13 cellular contexts compared by ENCODE assay signal in the genomic region with DNA sequence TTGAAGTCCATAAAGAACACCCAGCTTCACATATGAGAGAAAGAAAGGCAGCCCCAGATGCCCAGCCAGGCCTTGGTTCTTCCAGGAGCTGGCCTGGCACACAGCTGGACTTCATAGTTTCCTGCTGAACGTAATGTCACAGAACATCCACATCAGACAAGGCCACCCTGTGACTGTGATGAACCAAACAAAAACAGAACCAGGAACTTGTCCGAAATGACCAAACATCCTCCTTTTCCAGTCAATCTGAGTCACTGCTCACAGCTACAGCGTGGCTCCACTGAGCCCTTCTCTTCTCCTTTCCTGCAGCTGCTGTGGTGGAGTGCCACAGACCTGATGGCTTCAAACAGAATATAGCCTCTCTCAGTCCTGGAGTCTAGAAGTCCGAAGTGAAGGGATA. TPM values are rescaled to one million over a fixed set of nuclear protein-coding genes. Genes with fewer than 3 reads are reported as not detected.
A peak's percentile ranks its signal among the peaks of the same experiment; 100 is the strongest.
DNase-seq lines count a peak whose midpoint lies in the region; ATAC-seq, FAIRE-seq and TF ChIP-seq lines count a peak whose summit lies in the region.
"Had no signal": no experiment of that assay in that cellular context is flagged by ENCODE, and none has a peak within 500 bp of the region (broad histone marks: within the 10 kb centered on the region; RNA-seq: fewer than 3 reads in every experiment).

No MANE protein-coding gene starts in this region.

- BruUV-seq in endothelial cell of umbilical vein (replicated peaks; lab: Mats Ljungman, UMichigan), result no TSS peak

- POLR2A ChIA-PET in endothelial cell of umbilical vein (lab: Charles Lee), result no interaction called here
- POLR2A ChIA-PET in WTC11 (lab: Charles Lee), result no interaction called here

- no peak overlapping the region for H3K27ac Mint-ChIP-seq in natural killer cell
- H3K27ac Mint-ChIP-seq in natural killer cell treated with Interleukin-12 subunit alpha and Interleukin-12 subunit beta and Interleukin-15 and Interleukin-18, amount 100 ng/mL, for 72 hours, result no peak overlapping the region
- H3K27ac Mint-ChIP-seq in WTC11, result no peak overlapping the region

- peaks cover 4 to 11% of the 10 kb centered on the region in 2 donors for H3K27me3 Mint-ChIP-seq in natural killer cell (ENCODE audit: low read depth in 2 of 2)
- peaks cover 2 to 12% of the 10 kb centered on the region in 2 donors for H3K27me3 Mint-ChIP-seq in natural killer cell treated with Interleukin-12 subunit alpha and Interleukin-12 subunit beta and Interleukin-15 and Interleukin-18, amount 100 ng/mL, for 72 hours
- no peaks in the 10 kb centered on the region for H3K27me3 Mint-ChIP-seq in WTC11 (ENCODE audit: low read depth)

- H3K9me1 ChIP-seq in endothelial cell of umbilical vein (replicated peaks; ENCODE audit: control insufficient read depth, extremely low read depth, insufficient read depth, low read length), result no peaks in the 10 kb centered on the region

- CTCF ChIA-PET in endothelial cell of umbilical vein (lab: Charles Lee), result interaction anchor here (0.5 to 8.6 kb wide), 3 partner anchors 36 to 354 kb away, joined by 3 to 173 read pairs (median 3); no protein-coding TSS in a partner anchor
- CTCF ChIA-PET in WTC11 (lab: Charles Lee), result interaction anchor here (1.0 to 1.7 kb wide), 2 partner anchors 25 to 36 kb away, joined by 4 read pairs; no protein-coding TSS in a partner anchor

- no peaks in the 10 kb centered on the region for H4K20me1 ChIP-seq in endothelial cell of umbilical vein (replicated peaks; ENCODE audit: control insufficient read depth, extremely low read depth, insufficient read depth, low read length)

- H3K9me3 ChIP-seq in endothelial cell of umbilical vein (replicated peaks; ENCODE audit: control insufficient read depth, insufficient read depth, low read length), result no peaks in the 10 kb centered on the region
- H3K9me3 ChIP-seq: thyroid gland had no signal

- TF ChIP-seq CTCF in natural killer cell (IDR thresholded peaks at IDR 0.05) (no peak), endothelial cell of umbilical vein (IDR thresholded peaks at IDR 0.05; ENCODE audit: extremely low read depth in 1 of 2, insufficient read depth in 1 of 2, low read depth in 1 of 2, low read length in 2 of 2) (no peak), WTC11 (IDR thresholded peaks at IDR 0.05) (no peak)

- H3K36me3 ChIP-seq in endothelial cell of umbilical vein (ENCODE audit: control insufficient read depth in 2 of 2, extremely low read depth in 1 of 2, insufficient read depth in 2 of 2, low read length in 2 of 2), result no peaks in the 10 kb centered on the region
- H3K36me3 ChIP-seq: thyroid gland had no signal

- DNase-seq in natural killer cell (no peak), endothelial cell of umbilical vein (ENCODE audit: low read depth, low spot score) (peak; percentile 26), midbrain (lab: John Stamatoyannopoulos, UW) (peak; percentile 42), NCI-H2029 (lab: John Stamatoyannopoulos, UW) (no peak), HuH-7.5 (ENCODE audit: low spot score) (no peak), WTC11 (ENCODE audit: low spot score) (no peak)
- DNase-seq in natural killer cell treated with Interleukin-12 subunit alpha and Interleukin-12 subunit beta and Interleukin-15 and Interleukin-18, amount 100 ng/mL, for 72 hours (ENCODE audit: low spot score), result no peak
- DNase-seq: activated CD8-positive, alpha-beta memory T cell treated with anti-CD3 and anti-CD28 coated beads, Interleukin-2, amount 50 U/mL, for 4 hours; KG1; NCI-H524 treated with DMSO at 0.1 percent for 48 hours; stimulated activated CD4-positive, alpha-beta T cell treated with anti-CD3 and anti-CD28 coated beads, Interleukin-1b, Interleukin-23, amount 100 ng/mL, for 48 hours had no signal

- intact Hi-C loops in natural killer cell (cut with micrococcal nuclease), result no loop called here
- intact Hi-C loops in endothelial cell of umbilical vein (cut with micrococcal nuclease), result no loop called here

- peaks cover 5% of the 10 kb centered on the region for H3K4me1 ChIP-seq in endothelial cell of umbilical vein (ENCODE audit: control insufficient read depth, extremely low read depth, insufficient read depth, low read length)
- H3K4me1 ChIP-seq: thyroid gland had no signal

- H3K4me3 Mint-ChIP-seq in natural killer cell (no peak overlapping the region), WTC11 (no peak overlapping the region)
- H3K4me3 Mint-ChIP-seq in natural killer cell treated with Interleukin-12 subunit alpha and Interleukin-12 subunit beta and Interleukin-15 and Interleukin-18, amount 100 ng/mL, for 72 hours, result no peak overlapping the region

- no peak overlapping the region for H3K9ac ChIP-seq in endothelial cell of umbilical vein (replicated peaks; ENCODE audit: extremely low read depth, insufficient read depth, low read length)

- no peak for TF ChIP-seq POLR2A in endothelial cell of umbilical vein (IDR thresholded peaks at IDR 0.05; ENCODE audit: low read depth, low read length)

- peak overlapping the region; percentile 3 for H2AFZ ChIP-seq in endothelial cell of umbilical vein (ENCODE audit: low read depth, low read length)

- ATAC-seq in natural killer cell, result peak in 2 of 3 donors; percentile 7 to 34
- no peak for ATAC-seq in natural killer cell treated with Interleukin-12 subunit alpha and Interleukin-12 subunit beta and Interleukin-15 and Interleukin-18, amount 100 ng/mL, for 72 hours
- no peak for ATAC-seq in GM18520 (IDR thresholded peaks at IDR 0.05; ENCODE audit: unreplicated experiment)
- no peak for ATAC-seq in WTC11

- no peaks in the 10 kb centered on the region for H3K27me3 ChIP-seq in endothelial cell of umbilical vein (ENCODE audit: control insufficient read depth in 2 of 2, insufficient read depth in 2 of 2, low read length in 2 of 2)
- H3K27me3 ChIP-seq: thyroid gland had no signal

- no peaks in the 10 kb centered on the region for H3K36me3 Mint-ChIP-seq in natural killer cell
- H3K36me3 Mint-ChIP-seq in natural killer cell treated with Interleukin-12 subunit alpha and Interleukin-12 subunit beta and Interleukin-15 and Interleukin-18, amount 100 ng/mL, for 72 hours, result no peaks in the 10 kb centered on the region
- no peaks in the 10 kb centered on the region for H3K36me3 Mint-ChIP-seq in WTC11

- H3K27ac ChIP-seq in endothelial cell of umbilical vein (ENCODE audit: insufficient read depth, low read depth, low read length), result no peak overlapping the region
- H3K27ac ChIP-seq: thyroid gland had no signal

- dilution Hi-C loops in endothelial cell of umbilical vein (cut with MboI; ENCODE audit: extremely low pct_ligation_motif_present, low sequenced_read_pairs), result no loop called here

- H3K4me3 ChIP-seq in endothelial cell of umbilical vein (replicated peaks in 1 of 3; ENCODE audit: insufficient read depth in 1 of 3, low read depth in 1 of 3, low read length in 3 of 3), result no peak overlapping the region
- H3K4me3 ChIP-seq: thyroid gland had no signal

- H3K4me1 Mint-ChIP-seq in natural killer cell (peaks cover 5 to 8% of the 10 kb centered on the region in 2 donors), WTC11 (peaks cover 8% of the 10 kb centered on the region)
- H3K4me1 Mint-ChIP-seq in natural killer cell treated with Interleukin-12 subunit alpha and Interleukin-12 subunit beta and Interleukin-15 and Interleukin-18, amount 100 ng/mL, for 72 hours (ENCODE audit: low read depth in 2 of 2), result peaks cover 0 to 5% of the 10 kb centered on the region in 2 donors

- no peak overlapping the region for H3K4me2 ChIP-seq in endothelial cell of umbilical vein (ENCODE audit: insufficient read depth, low read length)

- H3K9me3 Mint-ChIP-seq in natural killer cell, result no peaks in the 10 kb centered on the region
- H3K9me3 Mint-ChIP-seq in natural killer cell treated with Interleukin-12 subunit alpha and Interleukin-12 subunit beta and Interleukin-15 and Interleukin-18, amount 100 ng/mL, for 72 hours, result no peaks in the 10 kb centered on the region
- H3K9me3 Mint-ChIP-seq in WTC11, result peaks cover 8% of the 10 kb centered on the region; the same call in 1 of the 2 replicates

- no peaks in the 10 kb centered on the region for H3K79me2 ChIP-seq in endothelial cell of umbilical vein (ENCODE audit: control insufficient read depth, insufficient read depth, low read length)

- FAIRE-seq in endothelial cell of umbilical vein (lab: Jason Lieb, UNC), result peak; percentile 77

TF ChIP-seq in endothelial cell of umbilical vein, 7 proteins besides CTCF, POLR2A, EP300 and RAD21 (continues in another document):
- TF ChIP-seq POLR2AphosphoS5 (IDR thresholded peaks at IDR 0.05; ENCODE audit: insufficient read depth, low read depth, low read length), result no peak
- peak; percentile 28 for TF ChIP-seq FOS (IDR thresholded peaks at IDR 0.05; ENCODE audit: borderline replicate concordance, insufficient read depth, low read length)
- no peak for TF ChIP-seq GATA2 (IDR thresholded peaks at IDR 0.05; ENCODE audit: insufficient read depth, insufficient read length, low read depth, low read length)
- TF ChIP-seq, protein P1, sequence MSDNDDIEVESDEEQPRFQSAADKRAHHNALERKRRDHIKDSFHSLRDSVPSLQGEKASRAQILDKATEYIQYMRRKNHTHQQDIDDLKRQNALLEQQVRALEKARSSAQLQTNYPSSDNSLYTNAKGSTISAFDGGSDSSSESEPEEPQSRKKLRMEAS (IDR thresholded peaks at IDR 0.05; ENCODE audit: insufficient read depth, insufficient read length), result no peak

TF ChIP-seq in WTC11, 78 proteins besides CTCF, POLR2A, EP300 and RAD21 (continues in another document):
- TF ChIP-seq ZNF671 (CRISPR knock-in tag; IDR thresholded peaks at IDR 0.05), result no peak
- TF ChIP-seq CREB1 (CRISPR knock-in tag; IDR thresholded peaks at IDR 0.05), result no peak
- no peak for TF ChIP-seq FOXP1 (CRISPR knock-in tag; IDR thresholded peaks at IDR 0.05; ENCODE audit: borderline replicate concordance)
- TF ChIP-seq, protein P2, sequence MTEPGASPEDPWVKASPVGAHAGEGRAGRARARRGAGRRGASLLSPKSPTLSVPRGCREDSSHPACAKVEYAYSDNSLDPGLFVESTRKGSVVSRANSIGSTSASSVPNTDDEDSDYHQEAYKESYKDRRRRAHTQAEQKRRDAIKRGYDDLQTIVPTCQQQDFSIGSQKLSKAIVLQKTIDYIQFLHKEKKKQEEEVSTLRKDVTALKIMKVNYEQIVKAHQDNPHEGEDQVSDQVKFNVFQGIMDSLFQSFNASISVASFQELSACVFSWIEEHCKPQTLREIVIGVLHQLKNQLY (CRISPR knock-in tag; IDR thresholded peaks at IDR 0.05), result no peak

RNA-seq across cellular contexts. Expression of a gene that starts 45.4 kb away (rescaled TPM):
- 10 to 100 TPM; 19.6 to 25.4 (median 19.8) TPM for total RNA-seq in natural killer cell
- total RNA-seq in natural killer cell treated with Interleukin-12 subunit alpha and Interleukin-12 subunit beta and Interleukin-15 and Interleukin-18, amount 100 ng/mL, for 72 hours, result 10 to 100 TPM; 17.3 to 19.8 TPM
- 14.9 TPM in 2 replicates for total RNA-seq in endothelial cell of umbilical vein
- polyA plus RNA-seq in endothelial cell of umbilical vein, result 3.8 and 4.2 TPM in 2 replicates
- polyA plus RNA-seq in endothelial cell of umbilical vein (2011; cell fraction: cytosol; rRNA removed), result 4.0 and 4.4 TPM in 2 replicates
- polyA plus RNA-seq in endothelial cell of umbilical vein (2011; cell fraction: nucleus; rRNA removed), result 12.7 and 13.5 TPM in 2 replicates
- 9.2 and 11.4 TPM in 2 replicates for polyA plus RNA-seq in endothelial cell of umbilical vein (2012)
- 13.8 and 15.4 TPM in 2 replicates for polyA minus RNA-seq in endothelial cell of umbilical vein
- polyA minus RNA-seq in endothelial cell of umbilical vein (2011; cell fraction: cytosol; rRNA and poly(A)+ RNA removed), result 7.1 TPM
- 12.4 and 19.1 TPM in 2 replicates for polyA minus RNA-seq in endothelial cell of umbilical vein (2011; cell fraction: nucleus; rRNA and poly(A)+ RNA removed)
- 19.8 to 22.5 TPM (median 21.5 TPM) in 3 replicates for total RNA-seq in WTC11 (2021)

Comparison
In these comparisons a context has a peak if more than half of its experiments do, and no peak if none do; other contexts are left out.
1. ATAC-seq: peak in natural killer cell (2 of 3); none in natural killer cell treated with Interleukin-12 subunit alpha and Interleukin-12 subunit beta and Interleukin-15 and Interleukin-18, amount 100 ng/mL, for 72 hours (0 of 2), GM18520 (single experiment) and WTC11 (single experiment).
2. DNase-seq: peak in endothelial cell of umbilical vein (single experiment) and midbrain (single experiment); none in natural killer cell (single experiment), natural killer cell treated with Interleukin-12 subunit alpha and Interleukin-12 subunit beta and Interleukin-15 and Interleukin-18, amount 100 ng/mL, for 72 hours (single experiment), NCI-H2029 (single experiment), HuH-7.5 (single experiment) and WTC11 (single experiment).